Comparison of ENCODE assay signal across 23 cellular contexts in the genomic region with DNA sequence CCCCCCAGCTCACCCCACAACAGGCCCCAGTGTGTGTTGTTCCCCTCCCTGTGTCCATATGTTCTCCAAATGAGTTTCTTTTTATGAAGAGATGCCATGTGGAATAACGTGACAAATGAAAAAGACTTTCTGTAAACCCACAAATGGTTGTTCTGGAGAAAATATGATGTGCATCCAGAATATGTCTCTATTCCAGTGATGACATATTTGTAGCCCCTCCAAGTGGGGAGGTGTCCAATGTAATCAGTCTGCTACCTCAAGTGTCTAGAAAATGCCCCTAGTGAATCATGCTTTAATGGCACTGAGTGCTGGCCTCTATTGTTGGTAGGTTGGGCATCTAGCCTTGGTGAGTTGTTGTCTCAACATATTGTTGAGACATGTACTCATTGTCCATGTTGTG.
DNase-seq lines count a peak whose midpoint lies in the region; FAIRE-seq and TF ChIP-seq lines count a peak whose summit lies in the region.
"Had no signal": no experiment of that assay in that cellular context is flagged by ENCODE, and none has a peak within 500 bp of the region (broad histone marks: within the 10 kb centered on the region; RNA-seq: fewer than 3 reads in every experiment).

No MANE protein-coding gene starts in this region.

- TF ChIP-seq POLR2A in H1 (IDR thresholded peaks at IDR 0.05; ENCODE audit: control extremely low read depth in 1 of 2, low read depth in 2 of 2, low read length in 2 of 2), result no peak

- no peak overlapping the region for H3K56ac ChIP-seq in H1 (replicated peaks; ENCODE audit: insufficient read length, low read depth, low read length)

- H2BK15ac ChIP-seq in H1 (ENCODE audit: low read length), result no peak overlapping the region

- CTCF ChIA-PET in H1 (lab: Charles Lee; ENCODE audit: partially characterized antibody), result interaction anchor here (1.3 to 1.5 kb wide), 2 partner anchors 13 to 29 kb away, joined by 3 to 5 read pairs; no protein-coding TSS in a partner anchor

- H3K9me3 ChIP-seq in H1 (ENCODE audit: insufficient read depth in 2 of 2, low read depth in 1 of 2, low read length in 1 of 2), result no peaks in the 10 kb centered on the region
- no peaks in the 10 kb centered on the region for H3K9me3 ChIP-seq in osteoblast (ENCODE audit: low read depth, low read length)
- H3K9me3 ChIP-seq in BE2C, result no peaks in the 10 kb centered on the region
- H3K9me3 ChIP-seq: BLaER1 had no signal

- no peak overlapping the region for H3K23ac ChIP-seq in H1 (ENCODE audit: insufficient read length)

- no peak overlapping the region for H2BK5ac ChIP-seq in H1 (ENCODE audit: low read depth, low read length)

- peak overlapping the region; percentile 24; the same call in 1 of the 2 replicates for H2AK5ac ChIP-seq in H1 (ENCODE audit: low read depth, low read length)

- H3K27me3 ChIP-seq in H1 (replicated peaks in 1 of 4; ENCODE audit: control insufficient read depth in 3 of 4, extremely low read depth in 1 of 4, insufficient read depth in 3 of 4, low read length in 3 of 4), result no peaks in the 10 kb centered on the region
- no peaks in the 10 kb centered on the region for H3K27me3 ChIP-seq in osteoblast (ENCODE audit: insufficient read depth, low read length)
- no peaks in the 10 kb centered on the region for H3K27me3 ChIP-seq in BE2C
- H3K27me3 ChIP-seq: BLaER1 had no signal

- POLR2A ChIA-PET in H1 (lab: Charles Lee; ENCODE audit: partially characterized antibody), result no interaction called here

- H3K9ac ChIP-seq in H1 (replicated peaks in 1 of 4; ENCODE audit: extremely low read depth in 1 of 4, low read depth in 3 of 4, low read length in 3 of 4), result no peak overlapping the region
- H3K9ac ChIP-seq: BLaER1 had no signal

- no peak overlapping the region for H4K8ac ChIP-seq in H1 (ENCODE audit: extremely low read depth, insufficient read depth, low read length)

- H3K27ac ChIP-seq in H1 (ENCODE audit: low read depth, low read length) (no peak overlapping the region), osteoblast (ENCODE audit: low read depth, low read length) (no peak overlapping the region)
- H3K27ac ChIP-seq: BLaER1 had no signal

- H3K79me2 ChIP-seq in H1 (ENCODE audit: control insufficient read depth in 1 of 2, insufficient read depth in 2 of 2, low read length in 2 of 2), result no peaks in the 10 kb centered on the region
- no peaks in the 10 kb centered on the region for H3K79me2 ChIP-seq in osteoblast (ENCODE audit: insufficient read depth, low read length)

- no peak for FAIRE-seq in H1 (lab: Jason Lieb, UNC)
- FAIRE-seq: A204.1, GM19239 had no signal

- no peak overlapping the region for H2BK120ac ChIP-seq in H1 (replicated peaks; ENCODE audit: low read depth, low read length)

- TF ChIP-seq RAD21 in H1 (IDR thresholded peaks at IDR 0.05 in 1 of 2, conservative IDR thresholded peaks at IDR 0.05 in 1 of 2; ENCODE audit: low read depth in 2 of 2, low read length in 2 of 2), result no peak

- H3K4me2 ChIP-seq in H1 (ENCODE audit: insufficient read depth in 1 of 2, low read depth in 2 of 2, low read length in 2 of 2), result no peak overlapping the region
- no peak overlapping the region for H3K4me2 ChIP-seq in osteoblast (ENCODE audit: insufficient read depth, low read length)
- H3K4me2 ChIP-seq: BLaER1 had no signal

- H4K91ac ChIP-seq in H1 (replicated peaks; ENCODE audit: insufficient read length, low read length), result no peak overlapping the region

- H3K36me3 ChIP-seq in H1 (ENCODE audit: control insufficient read depth in 2 of 4, insufficient read depth in 4 of 4, low read length in 3 of 4), result no peaks in the 10 kb centered on the region
- H3K36me3 ChIP-seq in osteoblast (ENCODE audit: insufficient read depth, low read length), result no peaks in the 10 kb centered on the region
- H3K36me3 ChIP-seq in BE2C, result no peaks in the 10 kb centered on the region
- H3K36me3 ChIP-seq: BLaER1 had no signal

- 100% methylated on average over 1 of the region's 1 CpG; no CpG with 5 or more reads in 1 of the 2 experiments for WGBS in H1 (ENCODE audit: extremely low coverage in 1 of 2, insufficient coverage in 1 of 2, insufficient read length in 1 of 2, insufficient replicate concordance in 2 of 2, low coverage in 1 of 2, low lambda C conversion rate in 2 of 2, missing lambda C conversion rate in 1 of 2), 2 experiments

- H2AFZ ChIP-seq in H1 (ENCODE audit: low read length), result no peak overlapping the region
- no peak overlapping the region for H2AFZ ChIP-seq in osteoblast (ENCODE audit: low read length)

- no peak overlapping the region for H2BK20ac ChIP-seq in H1 (ENCODE audit: low read length)

- TF ChIP-seq EP300 in H1 (IDR thresholded peaks at IDR 0.05; ENCODE audit: borderline replicate concordance in 1 of 2, low read depth in 2 of 2, low read length in 2 of 2), result no peak

- peak overlapping the region; percentile 76; the same call in 1 of the 2 replicates for H2BK12ac ChIP-seq in H1 (ENCODE audit: low read depth, low read length)

- no peak for TF ChIP-seq CTCF in H1 (IDR thresholded peaks at IDR 0.05; ENCODE audit: control extremely low read depth in 1 of 3, insufficient read depth in 1 of 3, low read depth in 1 of 3, low read length in 3 of 3)
- no peak for TF ChIP-seq CTCF in osteoblast (IDR thresholded peaks at IDR 0.05; ENCODE audit: extremely low read depth, low read depth, low read length)
- TF ChIP-seq CTCF in BE2C (IDR thresholded peaks at IDR 0.05; ENCODE audit: low read depth, low read length), result no peak

- no peaks in the 10 kb centered on the region for H3K79me1 ChIP-seq in H1 (ENCODE audit: low read depth, low read length)

- no peak overlapping the region for H3K4me3 ChIP-seq in H1 (ENCODE audit: extremely low read depth in 1 of 4, insufficient read depth in 2 of 4, low read depth in 3 of 4, low read length in 4 of 4)
- no peak overlapping the region for H3K4me3 ChIP-seq in osteoblast (ENCODE audit: insufficient read depth, low read length)
- H3K4me3 ChIP-seq in BE2C (ENCODE audit: low read depth, low read length), result no peak overlapping the region
- H3K4me3 ChIP-seq: BLaER1 had no signal

- no peak overlapping the region for H3K18ac ChIP-seq in H1 (ENCODE audit: extremely low read depth, low read length)

- H4K20me1 ChIP-seq in H1 (replicated peaks in 1 of 2; ENCODE audit: control insufficient read depth in 1 of 2, insufficient read depth in 2 of 2, low read length in 2 of 2) (no peaks in the 10 kb centered on the region), osteoblast (ENCODE audit: insufficient read depth, low read length) (no peaks in the 10 kb centered on the region)
- H4K20me1 ChIP-seq: BLaER1 had no signal

- DNase-seq in H1 (ENCODE audit: low read depth in 1 of 2, low spot score in 2 of 2) (no peak), osteoblast (ENCODE audit: insufficient read length, low spot score, missing footprints) (peak; percentile 61), epidermal melanocyte (ENCODE audit: insufficient read length, low spot score) (no peak), H4 (ENCODE audit: low spot score) (no peak), BE2C (no peak)
- DNase-seq: 8988T; ACHN; AML-193; C1 segment of cervical spinal cord; CD4-positive, alpha-beta memory T cell; CD4-positive, CD25-positive, alpha-beta regulatory T cell; CD8-positive, alpha-beta memory T cell; COR-L47; DMS 273 treated with DMSO at 0.1 percent for 48 hours; DMS153; DMS53; DMS79; DND-41; EL; GDM1 had no signal

- no peak overlapping the region for H4K5ac ChIP-seq in H1 (ENCODE audit: insufficient read length, low read depth, low read length)

- H3K4me1 ChIP-seq in H1 (replicated peaks in 1 of 4; ENCODE audit: control insufficient read depth in 3 of 4, insufficient read depth in 4 of 4, low read length in 3 of 4) (0 out of 7 replicates have a peak, but pooled peaks cover 0 to 3% (median 0%) of the 10 kb centered on the region in 4 experiments), osteoblast (ENCODE audit: insufficient read depth, low read length) (no peaks in the 10 kb centered on the region), BE2C (no peaks in the 10 kb centered on the region)
- H3K4me1 ChIP-seq: BLaER1 had no signal

- no peaks in the 10 kb centered on the region for H3K23me2 ChIP-seq in H1 (ENCODE audit: low read depth, low read length)

- H3K4ac ChIP-seq in H1 (replicated peaks; ENCODE audit: insufficient read length, low read depth, low read length), result no peak overlapping the region

- H3K14ac ChIP-seq in H1 (ENCODE audit: insufficient read length), result no peak overlapping the region

TF ChIP-seq in H1, 55 proteins besides CTCF, POLR2A, EP300 and RAD21:
- TF ChIP-seq CHD1 (IDR thresholded peaks at IDR 0.05; ENCODE audit: low read depth, low read length) (no peak), NRF1 (IDR thresholded peaks at IDR 0.05; ENCODE audit: low read depth, low read length) (no peak), SIX5 (IDR thresholded peaks at IDR 0.05; ENCODE audit: low read depth, low read length) (no peak), CBX5 (IDR thresholded peaks at IDR 0.05; ENCODE audit: low read depth, low read length) (no peak), BRCA1 (IDR thresholded peaks at IDR 0.05; ENCODE audit: low read depth, low read length) (no peak), CTBP2 (IDR thresholded peaks at IDR 0.05; ENCODE audit: borderline replicate concordance, insufficient read depth, insufficient read length, low read length) (no peak), POLR2AphosphoS5 (IDR thresholded peaks at IDR 0.05; ENCODE audit: low read depth, low read length) (no peak), KDM1A (IDR thresholded peaks at IDR 0.05; ENCODE audit: borderline replicate concordance, low read length) (no peak), CHD2 (IDR thresholded peaks at IDR 0.05; ENCODE audit: low read length) (no peak), CEBPB (IDR thresholded peaks at IDR 0.05; ENCODE audit: low read depth, low read length) (no peak), CREB1 (IDR thresholded peaks at IDR 0.05) (no peak), TAF1 (IDR thresholded peaks at IDR 0.05; ENCODE audit: low read depth, low read length) (no peak), SUZ12 (IDR thresholded peaks at IDR 0.05; ENCODE audit: low read length) (no peak), SP4 (IDR thresholded peaks at IDR 0.05; ENCODE audit: low read length) (no peak), TCF12 (IDR thresholded peaks at IDR 0.05; ENCODE audit: low read depth, low read length) (no peak)
- TF ChIP-seq, protein P1, sequence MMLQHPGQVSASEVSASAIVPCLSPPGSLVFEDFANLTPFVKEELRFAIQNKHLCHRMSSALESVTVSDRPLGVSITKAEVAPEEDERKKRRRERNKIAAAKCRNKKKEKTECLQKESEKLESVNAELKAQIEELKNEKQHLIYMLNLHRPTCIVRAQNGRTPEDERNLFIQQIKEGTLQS (IDR thresholded peaks at IDR 0.05; ENCODE audit: insufficient read depth, low read depth, low read length), result no peak
- TF ChIP-seq, protein P2, sequence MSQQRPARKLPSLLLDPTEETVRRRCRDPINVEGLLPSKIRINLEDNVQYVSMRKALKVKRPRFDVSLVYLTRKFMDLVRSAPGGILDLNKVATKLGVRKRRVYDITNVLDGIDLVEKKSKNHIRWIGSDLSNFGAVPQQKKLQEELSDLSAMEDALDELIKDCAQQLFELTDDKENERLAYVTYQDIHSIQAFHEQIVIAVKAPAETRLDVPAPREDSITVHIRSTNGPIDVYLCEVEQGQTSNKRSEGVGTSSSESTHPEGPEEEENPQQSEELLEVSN (IDR thresholded peaks at IDR 0.05), result no peak
